ENCODE assay signal across 10 cellular contexts in the genomic region with DNA sequence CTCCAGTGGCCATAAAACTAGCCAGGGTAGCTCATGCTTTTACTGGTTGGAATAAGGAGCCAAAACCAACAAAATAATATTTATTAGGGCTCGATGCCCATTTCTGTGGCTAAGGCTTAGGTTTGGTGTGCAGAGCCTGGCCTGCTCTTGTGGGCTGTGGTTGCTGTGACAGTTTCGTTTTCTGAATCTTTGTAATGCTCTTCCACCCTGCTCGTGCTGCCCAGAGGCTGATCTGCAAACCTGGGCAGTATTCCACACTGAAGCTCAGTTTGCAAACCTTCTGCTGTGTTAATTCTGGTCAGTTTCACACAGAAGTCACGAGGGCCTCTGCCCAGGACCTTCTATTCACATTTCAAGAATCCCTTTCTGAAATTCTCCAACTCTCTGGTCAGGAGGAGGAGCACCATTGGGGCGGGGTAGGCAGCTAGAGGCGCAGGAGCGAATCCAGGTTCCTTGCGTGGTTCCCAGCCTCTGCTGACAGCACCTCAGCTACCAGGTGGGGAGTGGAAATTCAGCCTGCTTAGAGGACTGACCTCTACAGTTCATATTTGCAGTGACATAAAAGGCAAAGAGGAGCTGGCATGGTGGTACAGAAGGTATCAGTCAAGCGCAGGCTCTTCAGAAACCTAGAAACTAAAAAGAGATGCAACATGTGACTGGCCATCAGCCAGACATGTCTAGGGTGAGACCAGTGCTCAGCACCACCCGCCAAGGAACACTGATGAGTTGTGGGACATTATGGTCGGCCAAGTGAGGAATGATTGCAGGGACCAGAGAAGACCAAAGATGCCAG. TPM values are rescaled to one million over a fixed set of nuclear protein-coding genes. Genes with fewer than 3 reads are reported as not detected.
DNase-seq lines count a peak whose midpoint lies in the region; ATAC-seq lines count a peak whose summit lies in the region.
"Had no signal": no experiment of that assay in that cellular context is flagged by ENCODE, and none has a peak within 500 bp of the region (broad histone marks: within the 10 kb centered on the region; RNA-seq: fewer than 3 reads in every experiment).

No MANE protein-coding gene starts in this region.

- ATAC-seq in GM19372 (IDR thresholded peaks at IDR 0.05; ENCODE audit: low read depth, unreplicated experiment): peak; percentile 54
- ATAC-seq in left ventricle myocardium superior: peak; percentile 66

- no peak overlapping the region for H2AFZ ChIP-seq in Karpas-422 (ENCODE audit: low read length)

- H3K9ac ChIP-seq in Karpas-422 (ENCODE audit: low read length): no peak overlapping the region

- H3K9me2 ChIP-seq in Karpas-422 (replicated peaks; ENCODE audit: insufficient read depth, low read length): no peaks in the 10 kb centered on the region

- peaks cover 8% of the 10 kb centered on the region for H3K4me1 ChIP-seq in Karpas-422 (ENCODE audit: low read length)

- no peaks in the 10 kb centered on the region for H4K20me1 ChIP-seq in Karpas-422 (ENCODE audit: insufficient read depth, low read depth, low read length)

- DNase-seq in AG08396 (ENCODE audit: low spot score): peak; percentile 86
- peak; percentile 31 for DNase-seq in OCI-M1 (lab: John Stamatoyannopoulos, UW)
- no peak for DNase-seq in left ventricle myocardium superior
- DNase-seq in effector CD4-positive, alpha-beta T cell: no peak
- no peak for DNase-seq in Karpas-422
- no peak for DNase-seq in NCI-H524 treated with DMSO at 0.1 percent for 48 hours (lab: John Stamatoyannopoulos, UW)
- no peak for DNase-seq in activated CD4-positive, CD25-positive, alpha-beta regulatory T cell (lab: John Stamatoyannopoulos, UW)

- no peak overlapping the region for H3K4me3 ChIP-seq in Karpas-422 (ENCODE audit: low read length)

- H3K36me3 ChIP-seq in Karpas-422 (ENCODE audit: insufficient read depth, low read length): peaks cover 26% of the 10 kb centered on the region; the same call in 1 of the 2 replicates

- H3K9me3 ChIP-seq in Karpas-422 (ENCODE audit: low read length): no peaks in the 10 kb centered on the region

- intact Hi-C loops in left ventricle myocardium superior (cut with micrococcal nuclease): no loop called here

- H3K79me2 ChIP-seq in Karpas-422 (ENCODE audit: low read length): no peaks in the 10 kb centered on the region

- H3K4me2 ChIP-seq in Karpas-422 (ENCODE audit: low read depth, low read length, poor library complexity, severe bottlenecking): no peak overlapping the region

- H3K27me3 ChIP-seq in Karpas-422 (ENCODE audit: low read length): no peaks in the 10 kb centered on the region

- no peak overlapping the region; the same call in 1 of the 2 replicates for H3K27ac ChIP-seq in Karpas-422 (ENCODE audit: low read length)

RNA-seq across cellular contexts. Expression of gene C20orf144, which starts 14.3 kb away (rescaled TPM):
- total RNA-seq in left ventricle myocardium superior: not detected
- total RNA-seq in Karpas-422 (2014; rRNA removed; shearing (Covaris generic); ENCODE audit: low replicate concordance): 0.45 and 0.69 TPM in 2 replicates
- total RNA-seq: glomerular endothelial cell, SK-MEL-5 had no signal

RNA-seq across cellular contexts. Expression of gene ACTL10, which starts 18.9 kb away (rescaled TPM):
- total RNA-seq in left ventricle myocardium superior: 0.40 TPM
- 2.5 and 9.2 TPM in 2 replicates for total RNA-seq in Karpas-422 (2014; rRNA removed; shearing (Covaris generic); ENCODE audit: low replicate concordance)
- total RNA-seq: SK-MEL-5 had no signal

RNA-seq across cellular contexts. Expression of gene NECAB3, which starts 26.4 kb away (rescaled TPM):
- total RNA-seq in left ventricle myocardium superior: 71.8 TPM
- total RNA-seq in Karpas-422 (2014; rRNA removed; shearing (Covaris generic); ENCODE audit: low replicate concordance): 38.2 and 89.2 TPM in 2 replicates

RNA-seq across cellular contexts. Expression of gene E2F1, which starts 38.4 kb away (rescaled TPM):
- total RNA-seq in left ventricle myocardium superior: 1.8 TPM
- 19.2 and 37.2 TPM in 2 replicates for total RNA-seq in Karpas-422 (2014; rRNA removed; shearing (Covaris generic); ENCODE audit: low replicate concordance)

Comparison
In these comparisons a context has a peak if more than half of its experiments do, and no peak if none do; other contexts are left out.
1. DNase-seq: peak in AG08396 (single experiment) and OCI-M1 (single experiment); none in left ventricle myocardium superior (single experiment), effector CD4-positive, alpha-beta T cell (single experiment), Karpas-422 (single experiment), NCI-H524 treated with DMSO at 0.1 percent for 48 hours (single experiment) and activated CD4-positive, CD25-positive, alpha-beta regulatory T cell (0 of 4).